In the genomic region with DNA sequence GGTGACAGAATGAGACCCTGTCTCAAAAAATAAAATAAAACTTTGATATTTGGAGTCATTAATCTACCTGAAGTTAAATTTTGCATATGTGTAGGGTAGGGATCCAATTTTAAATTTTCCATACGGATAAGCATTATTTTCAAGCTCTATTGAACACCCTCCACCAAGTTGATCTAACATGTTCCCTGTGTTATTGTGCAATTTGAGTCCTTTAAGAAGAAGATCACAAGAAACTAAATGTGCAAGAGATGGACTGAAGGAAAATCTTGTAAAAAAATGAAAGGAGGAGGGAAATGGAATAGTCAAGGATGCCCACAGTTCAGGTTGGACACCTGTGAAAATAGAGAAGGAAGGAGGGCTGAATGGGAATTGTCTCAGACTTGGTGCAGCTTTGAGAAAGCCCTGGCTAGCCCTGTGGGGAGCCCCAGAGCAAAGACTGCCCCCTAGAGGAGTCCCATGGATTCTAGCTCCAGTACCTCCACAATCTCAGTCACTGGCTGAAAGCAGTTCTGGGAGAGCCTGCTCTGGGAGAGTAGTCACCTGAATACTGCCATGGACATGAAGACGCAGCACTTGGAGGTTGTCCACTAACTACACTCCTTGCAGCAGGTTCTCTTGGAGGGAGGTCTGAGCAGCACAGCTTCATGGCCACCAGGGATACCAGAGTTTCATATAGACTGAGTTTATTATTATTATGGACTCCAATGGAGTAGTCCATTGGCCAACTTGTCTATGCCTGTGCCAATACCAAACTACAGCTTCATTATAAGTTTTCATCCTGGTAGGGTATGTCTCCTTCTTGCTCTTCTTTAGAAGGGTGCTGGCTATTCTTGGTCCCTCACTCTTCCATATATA, we compare ENCODE assay signal across 8 cellular contexts. TPM values are rescaled to one million over a fixed set of nuclear protein-coding genes. Genes with fewer than 3 reads are reported as not detected.
A peak's percentile ranks its signal among the peaks of the same experiment; 100 is the strongest.
DNase-seq lines count a peak whose midpoint lies in the region; ATAC-seq and TF ChIP-seq lines count a peak whose summit lies in the region.

No MANE protein-coding gene starts in this region.

- H3K4me3 Mint-ChIP-seq in neural progenitor cell, result no peak overlapping the region

- H3K4me1 ChIP-seq in cardiac muscle cell (ENCODE audit: low read depth) (no peaks in the 10 kb centered on the region), neural progenitor cell (peaks cover 5% of the 10 kb centered on the region)

- H4K20me1 ChIP-seq in neural progenitor cell (ENCODE audit: low read depth), result no peaks in the 10 kb centered on the region

- H3K27ac Mint-ChIP-seq in neural progenitor cell, result no peak overlapping the region

- no peak overlapping the region for H3K4me2 ChIP-seq in neural progenitor cell

- H3K36me3 ChIP-seq in cardiac muscle cell, result no peaks in the 10 kb centered on the region
- H3K36me3 ChIP-seq in neural progenitor cell, result no peaks in the 10 kb centered on the region

- no peaks in the 10 kb centered on the region for H3K27me3 ChIP-seq in cardiac muscle cell
- no peaks in the 10 kb centered on the region for H3K27me3 ChIP-seq in neural progenitor cell

- peaks cover 6% of the 10 kb centered on the region for H3F3A ChIP-seq in neural progenitor cell (ENCODE audit: low read depth)

- H3K4me1 Mint-ChIP-seq in neural progenitor cell, result peaks cover 4% of the 10 kb centered on the region

- H3K9me3 Mint-ChIP-seq in neural progenitor cell, result peaks cover 2% of the 10 kb centered on the region

- ATAC-seq in left ventricle myocardium superior, result no peak
- ATAC-seq in GM19397 (IDR thresholded peaks at IDR 0.05; ENCODE audit: unreplicated experiment), result no peak

- TF ChIP-seq CTCF in cardiac muscle cell (IDR thresholded peaks at IDR 0.05; ENCODE audit: low read depth, low read length) (peak; percentile 70), neural progenitor cell (IDR thresholded peaks at IDR 0.05) (peak; percentile 54)

- H3K79me2 ChIP-seq in neural progenitor cell (ENCODE audit: low read depth), result no peaks in the 10 kb centered on the region

- H3K27me3 Mint-ChIP-seq in neural progenitor cell (ENCODE audit: insufficient read depth, low read depth), result no peaks in the 10 kb centered on the region

- no peak overlapping the region for H2AFZ ChIP-seq in neural progenitor cell (replicated peaks)

- DNase-seq in cardiac muscle cell (ENCODE audit: low read depth in 1 of 2, low spot score in 1 of 2) (peak; percentile 47 to 60), left ventricle myocardium superior (no peak), OCI-M1 (lab: John Stamatoyannopoulos, UW) (peak; percentile 73), neural progenitor cell (ENCODE audit: low spot score) (peak; percentile 49), T-helper 9 cell (no peak), hippocampal formation (lab: John Stamatoyannopoulos, UW) (no peak)
- DNase-seq in central memory CD4-positive, alpha-beta T cell, result peak; percentile 4

- H3K27ac ChIP-seq in cardiac muscle cell (no peak overlapping the region), neural progenitor cell (no peak overlapping the region)

- no peak overlapping the region for H3K9ac ChIP-seq in neural progenitor cell

- H3K4me3 ChIP-seq in cardiac muscle cell, result no peak overlapping the region
- H3K4me3 ChIP-seq in neural progenitor cell, result no peak overlapping the region

- no peaks in the 10 kb centered on the region for H3K36me3 Mint-ChIP-seq in neural progenitor cell

- intact Hi-C loops in left ventricle myocardium superior (cut with micrococcal nuclease), result loop anchor here (10.0 kb wide), 1 partner anchor 252 kb away; no protein-coding TSS in a partner anchor

- no peaks in the 10 kb centered on the region for H3K9me3 ChIP-seq in cardiac muscle cell (ENCODE audit: low read depth)
- no peaks in the 10 kb centered on the region for H3K9me3 ChIP-seq in neural progenitor cell (ENCODE audit: low read depth)

RNA-seq across cellular contexts. Expression of gene TIAL1, which starts 5.7 kb away (rescaled TPM):
- total RNA-seq in cardiac muscle cell (45.1 and 63.5 TPM in 2 replicates), left ventricle myocardium superior (78.1 TPM), neural progenitor cell (ENCODE audit: low replicate concordance) (130 and 166 TPM in 2 replicates)
- polyA plus RNA-seq in cardiac muscle cell, result 33.8 and 58.1 TPM in 2 replicates

RNA-seq across cellular contexts. Expression of gene BAG3, which starts 48.7 kb away (rescaled TPM):
- total RNA-seq in cardiac muscle cell (37.8 and 45.4 TPM in 2 replicates), left ventricle myocardium superior (151 TPM), neural progenitor cell (ENCODE audit: low replicate concordance) (2.3 and 6.7 TPM in 2 replicates)
- 62.3 and 64.2 TPM in 2 replicates for polyA plus RNA-seq in cardiac muscle cell

RNA-seq across cellular contexts. Expression of gene RGS10, which starts 59.9 kb away (rescaled TPM):
- total RNA-seq in cardiac muscle cell (0.25 and 1.6 TPM in 2 replicates), left ventricle myocardium superior (7.0 TPM), neural progenitor cell (ENCODE audit: low replicate concordance) (8.4 and 12.0 TPM in 2 replicates)
- 0.73 and 3.0 TPM in 2 replicates for polyA plus RNA-seq in cardiac muscle cell

Comparison
In these comparisons a context has a peak if more than half of its experiments do, and no peak if none do; other contexts are left out.
1. DNase-seq: peak in cardiac muscle cell (2 of 2), OCI-M1 (single experiment), central memory CD4-positive, alpha-beta T cell (single experiment) and neural progenitor cell (single experiment); none in left ventricle myocardium superior (single experiment), T-helper 9 cell (single experiment) and hippocampal formation (0 of 2).